15 cellular contexts compared by ENCODE assay signal in genomic region chr12:69266045-69266635, GRCh38. TPM values are rescaled to one million over a fixed set of nuclear protein-coding genes. Genes with fewer than 3 reads are reported as not detected.
DNase-seq lines count a peak whose midpoint lies in the region; ATAC-seq, FAIRE-seq and TF ChIP-seq lines count a peak whose summit lies in the region.
"Had no signal": no experiment of that assay in that cellular context is flagged by ENCODE, and none has a peak within 500 bp of the region (broad histone marks: within the 10 kb centered on the region; RNA-seq: fewer than 3 reads in every experiment).

No MANE protein-coding gene starts in this region.

- H3K27ac Mint-ChIP-seq in CD4-positive, alpha-beta memory T cell, result peak overlapping the region in 4 of 7 donors; percentile 12 to 61 (median 33)

- peaks cover 9% of the 10 kb centered on the region; the same call in 1 of the 2 replicates for H4K20me1 ChIP-seq in IMR-90 (ENCODE audit: insufficient read depth, low read length)

- no peaks in the 10 kb centered on the region for H3K4me1 ChIP-seq in CD4-positive, alpha-beta memory T cell (ENCODE audit: insufficient read depth, low read length)
- H3K4me1 ChIP-seq in IMR-90 (ENCODE audit: control insufficient read depth, insufficient read depth, low read length), result peaks cover 4% of the 10 kb centered on the region
- H3K4me1 ChIP-seq: esophagus muscularis mucosa had no signal

- no peak for DNase-seq in CD4-positive, alpha-beta memory T cell
- peak; percentile 86 for DNase-seq in IMR-90
- DNase-seq in astrocyte of the hippocampus (ENCODE audit: low read depth, low spot score), result peak; percentile 10
- no peak for DNase-seq in central memory CD4-positive, alpha-beta T cell
- DNase-seq in NCI-H187 (lab: John Stamatoyannopoulos, UW), result no peak
- no peak for DNase-seq in urothelium cell line (ENCODE audit: low spot score)
- DNase-seq: activated CD8-positive, alpha-beta memory T cell treated with anti-CD3 and anti-CD28 coated beads, Interleukin-2, amount 50 U/mL, for 48 hours; aorta; C1 segment of cervical spinal cord; Karpas-422; kidney glomerular epithelial cell had no signal

- H3K56ac ChIP-seq in IMR-90 (ENCODE audit: extremely low read depth, insufficient read depth, low read length), result no peak overlapping the region

- peaks cover 0 to 6% (median 3%) of the 10 kb centered on the region in 4 donors for H3K4me1 Mint-ChIP-seq in CD4-positive, alpha-beta memory T cell

- no peak overlapping the region for H2AK9ac ChIP-seq in IMR-90 (replicated peaks; ENCODE audit: low read depth, low read length, poor library complexity)

- no peak for TF ChIP-seq CTCF in IMR-90 (conservative IDR thresholded peaks at IDR 0.05; ENCODE audit: low read depth, low read length)

- H3K9me1 ChIP-seq in IMR-90 (ENCODE audit: insufficient read depth, low read length), result peaks cover 5% of the 10 kb centered on the region; the same call in 1 of the 2 replicates

- no peak for TF ChIP-seq RAD21 in IMR-90 (IDR thresholded peaks at IDR 0.05; ENCODE audit: low read length)

- H3K14ac ChIP-seq in IMR-90 (replicated peaks; ENCODE audit: low read depth, low read length), result no peak overlapping the region

- no peak overlapping the region for H3K23ac ChIP-seq in IMR-90 (ENCODE audit: low read depth, low read length)

- no peak for TF ChIP-seq POLR2A in IMR-90 (IDR thresholded peaks at IDR 0.05; ENCODE audit: low read depth, low read length)

- dilution Hi-C loops in IMR-90 (cut with HindIII; ENCODE audit: low sequenced_read_pairs, unreplicated experiment), result no loop called here

- peak overlapping the region; percentile 4 for H2BK5ac ChIP-seq in IMR-90 (ENCODE audit: low read depth, low read length, poor library complexity, severe bottlenecking)

- in situ Hi-C loops in IMR-90 (cut with MboI; ENCODE audit: low sequenced_read_pairs), result no loop called here

- H3K36me3 Mint-ChIP-seq in CD4-positive, alpha-beta memory T cell, result peaks cover 29 to 53% of the 10 kb centered on the region in 2 donors

- H3K4me2 ChIP-seq in IMR-90 (ENCODE audit: low read depth, low read length), result peak overlapping the region; percentile 1; the same call in 1 of the 2 replicates

- H4K91ac ChIP-seq in IMR-90 (ENCODE audit: insufficient read depth, low read depth, low read length), result no peak overlapping the region

- BruUV-seq in IMR-90 (replicated peaks; lab: Mats Ljungman, UMichigan), result no TSS peak

- H4K5ac ChIP-seq in IMR-90 (ENCODE audit: low read depth, low read length), result no peak overlapping the region

- H3K4ac ChIP-seq in IMR-90 (ENCODE audit: low read depth, low read length), result no peak overlapping the region

- H2BK15ac ChIP-seq in IMR-90 (ENCODE audit: low read depth, low read length), result no peak overlapping the region

- H3K9me3 ChIP-seq in CD4-positive, alpha-beta memory T cell (ENCODE audit: control insufficient read depth in 1 of 2, low read length in 2 of 2), result no peaks in the 10 kb centered on the region
- no peaks in the 10 kb centered on the region for H3K9me3 ChIP-seq in IMR-90 (ENCODE audit: control insufficient read depth, insufficient read depth, low read length)
- H3K9me3 ChIP-seq: esophagus muscularis mucosa had no signal

- H3K4me3 Mint-ChIP-seq in CD4-positive, alpha-beta memory T cell, result no peak overlapping the region

- no peaks in the 10 kb centered on the region for H3K9me3 Mint-ChIP-seq in CD4-positive, alpha-beta memory T cell

- no peaks in the 10 kb centered on the region for H3K27me3 Mint-ChIP-seq in CD4-positive, alpha-beta memory T cell

- H2AK5ac ChIP-seq in IMR-90 (ENCODE audit: low read depth, low read length), result no peak overlapping the region

- POLR2A ChIA-PET in CD4-positive, alpha-beta memory T cell (lab: Charles Lee; ENCODE audit: partially characterized antibody), result no interaction called here
- POLR2A ChIA-PET in IMR-90 (lab: Charles Lee; ENCODE audit: unreplicated experiment), result interaction anchor here (0.6 kb wide), 1 partner anchor 9 kb away, joined by 4 read pairs; no protein-coding TSS in a partner anchor

- H2BK20ac ChIP-seq in IMR-90 (ENCODE audit: low read depth, low read length), result no peak overlapping the region

- H3K4me3 ChIP-seq in CD4-positive, alpha-beta memory T cell (ENCODE audit: low read length in 2 of 2), result no peak overlapping the region
- H3K4me3 ChIP-seq in IMR-90 (ENCODE audit: insufficient read depth, low read depth, low read length), result no peak overlapping the region
- H3K4me3 ChIP-seq: esophagus muscularis mucosa had no signal

- H3K9ac ChIP-seq in IMR-90 (ENCODE audit: low read depth, low read length), result no peak overlapping the region

- H3K27ac ChIP-seq in CD4-positive, alpha-beta memory T cell (ENCODE audit: low read depth, low read length), result no peak overlapping the region
- no peak overlapping the region for H3K27ac ChIP-seq in IMR-90 (ENCODE audit: insufficient read depth, low read length)
- H3K27ac ChIP-seq: esophagus muscularis mucosa had no signal

- no peak overlapping the region for H3K18ac ChIP-seq in IMR-90 (ENCODE audit: low read depth, low read length)

- peaks cover 30% of the 10 kb centered on the region for H3K36me3 ChIP-seq in CD4-positive, alpha-beta memory T cell (ENCODE audit: insufficient read depth, low read length)
- peaks cover 16% of the 10 kb centered on the region for H3K36me3 ChIP-seq in IMR-90 (ENCODE audit: control insufficient read depth, insufficient read depth, low read length)

- FAIRE-seq in islet of Langerhans (lab: Jason Lieb, UNC) (peak; percentile 38), urothelium cell line (lab: Jason Lieb, UNC) (no peak)
- FAIRE-seq: GM19239 had no signal

- H4K8ac ChIP-seq in IMR-90 (ENCODE audit: low read depth in 2 of 2, low read length in 2 of 2), result no peak overlapping the region

- no peak overlapping the region for H2AFZ ChIP-seq in IMR-90 (replicated peaks; ENCODE audit: low read length, poor library complexity)

- intact Hi-C loops in CD4-positive, alpha-beta memory T cell (cut with micrococcal nuclease), result no loop called here
- intact Hi-C loops in IMR-90 (cut with micrococcal nuclease), result no loop called here

- CTCF ChIA-PET in CD4-positive, alpha-beta memory T cell (lab: Charles Lee; ENCODE audit: partially characterized antibody), result interaction anchor here (1.1 to 2.3 kb wide), 4 partner anchors 12 to 303 kb away, joined by 3 to 7 read pairs (median 5); no protein-coding TSS in a partner anchor
- CTCF ChIA-PET in IMR-90 (lab: Yijun Ruan, JAX), result interaction anchor here (0.7 to 1.2 kb wide), 4 partner anchors 10 to 926 kb away, joined by 3 to 6 read pairs (median 4); no protein-coding TSS in a partner anchor

- H3K27me3 ChIP-seq in CD4-positive, alpha-beta memory T cell (ENCODE audit: insufficient read depth, low read length), result no peaks in the 10 kb centered on the region
- H3K27me3 ChIP-seq in IMR-90 (ENCODE audit: control insufficient read depth, insufficient read depth, low read length), result no peaks in the 10 kb centered on the region
- H3K27me3 ChIP-seq: esophagus muscularis mucosa had no signal

- WGBS in IMR-90 (ENCODE audit: extremely low coverage in 2 of 2, insufficient read length in 1 of 2), 2 experiments, result no CpG with 5 or more reads among the region's 3 CpGs

- ATAC-seq in IMR-90 (ENCODE audit: low read depth), result peak; percentile 89
- no peak for ATAC-seq in HG02852 (IDR thresholded peaks at IDR 0.05; ENCODE audit: unreplicated experiment)

- H2BK120ac ChIP-seq in IMR-90 (ENCODE audit: low read depth, low read length), result no peak overlapping the region

- H3K79me1 ChIP-seq in IMR-90 (ENCODE audit: low read depth in 1 of 2, low read length in 2 of 2), result peaks cover 7 to 21% of the 10 kb centered on the region in 2 experiments; a peak in 3 of 4 replicates

TF ChIP-seq in IMR-90, 13 proteins besides CTCF, POLR2A, EP300 and RAD21:
- TF ChIP-seq BHLHE40 (IDR thresholded peaks at IDR 0.05; ENCODE audit: low read depth, low read length) (peak; percentile 27; the same call in 1 of the 2 replicates), CHD1 (IDR thresholded peaks at IDR 0.05; ENCODE audit: low read depth, low read length) (no peak), NFE2L2 (IDR thresholded peaks at IDR 0.05; ENCODE audit: low read depth, low read length) (no peak), FOS (IDR thresholded peaks at IDR 0.05; ENCODE audit: low read depth, low read length) (peak; percentile 75)

RNA-seq across cellular contexts. Expression of gene CPSF6, which starts 26.8 kb away (rescaled TPM):
- 100 to 1,000 TPM; 109 to 120 TPM for total RNA-seq in CD4-positive, alpha-beta memory T cell
- 10 to 100 TPM; 55.7 to 61.3 TPM for polyA plus RNA-seq in CD4-positive, alpha-beta memory T cell
- total RNA-seq in IMR-90 (2012; rRNA removed), result 9.1 and 13.9 TPM in 2 replicates
- polyA plus RNA-seq in IMR-90 (2012; rRNA removed), result 39.3 and 40.7 TPM in 2 replicates
- 6.3 and 19.2 TPM in 2 replicates for polyA plus RNA-seq in IMR-90 (2012; cell fraction: cytosol; rRNA removed)
- 33.6 and 40.9 TPM in 2 replicates for polyA plus RNA-seq in IMR-90 (2012; cell fraction: nucleus; rRNA removed; ENCODE audit: low replicate concordance)

Comparison
In these comparisons a context has a peak if more than half of its experiments do, and no peak if none do; other contexts are left out.
1. DNase-seq: peak in IMR-90 (single experiment) and astrocyte of the hippocampus (single experiment); none in CD4-positive, alpha-beta memory T cell (0 of 5), central memory CD4-positive, alpha-beta T cell (single experiment), NCI-H187 (0 of 2) and urothelium cell line (single experiment).